In genomic region chr1:119480175-119480574, GRCh38 we compare ENCODE assay signal across 9 cellular contexts. TPM values are rescaled to one million over a fixed set of nuclear protein-coding genes. Genes with fewer than 3 reads are reported as not detected.
"Had no signal": no experiment of that assay in that cellular context is flagged by ENCODE, and none has a peak within 500 bp of the region (broad histone marks: within the 10 kb centered on the region; RNA-seq: fewer than 3 reads in every experiment).

No MANE protein-coding gene starts in this region.

- ATAC-seq: GM12878 had no signal

- DNase-seq: GDM1, GF-D8 had no signal

- H3K4me3 ChIP-seq: GM12878 had no signal

- FAIRE-seq: G401.6, GM12878, GM12891, GM12892, GM18507, GM19239 had no signal

RNA-seq across cellular contexts. Expression of gene HSD3B1, which starts 26.8 kb away (rescaled TPM):
- total RNA-seq: G401, GM12878 had no signal
- polyA plus RNA-seq: GM12878 had no signal
